18 cellular contexts compared by ENCODE assay signal in genomic region chr6:7803219-7803618, GRCh38.
DNase-seq lines count a peak whose midpoint lies in the region; ATAC-seq lines count a peak whose summit lies in the region.
"Had no signal": no experiment of that assay in that cellular context is flagged by ENCODE, and none has a peak within 500 bp of the region (broad histone marks: within the 10 kb centered on the region; RNA-seq: fewer than 3 reads in every experiment).

No MANE protein-coding gene starts in this region.

- no peaks in the 10 kb centered on the region for H3K4me1 ChIP-seq in naive thymus-derived CD4-positive, alpha-beta T cell (ENCODE audit: control insufficient read depth in 2 of 2, insufficient read depth in 2 of 2, low read length in 2 of 2)
- H3K4me1 ChIP-seq: A549 had no signal

- no peaks in the 10 kb centered on the region for H3K36me3 ChIP-seq in naive thymus-derived CD4-positive, alpha-beta T cell (ENCODE audit: control insufficient read depth in 2 of 3, insufficient read depth in 3 of 3, low read length in 3 of 3)

- intact Hi-C loops in naive thymus-derived CD4-positive, alpha-beta T cell (cut with micrococcal nuclease) = no loop called here
- intact Hi-C loops in posterior vena cava (cut with DNase I) = no loop called here

- POLR2A ChIA-PET in naive thymus-derived CD4-positive, alpha-beta T cell (lab: Charles Lee) = no interaction called here

- peak; percentile 82 to 86 for ATAC-seq in activated T-cell treated with anti-CD3 and anti-CD28 coated beads, Interleukin-2, amount 50 U/mL, for 4 hours
- peak; percentile 20 for ATAC-seq in naive thymus-derived CD4-positive, alpha-beta T cell
- ATAC-seq in GM18909 (IDR thresholded peaks at IDR 0.05; ENCODE audit: poor library complexity, unreplicated experiment) = no peak
- ATAC-seq: A549, Right ventricle myocardium inferior had no signal

- H3K27me3 ChIP-seq in naive thymus-derived CD4-positive, alpha-beta T cell (ENCODE audit: control insufficient read depth in 2 of 2, insufficient read depth in 2 of 2, low read length in 2 of 2) = no peaks in the 10 kb centered on the region

- CTCF ChIA-PET in naive thymus-derived CD4-positive, alpha-beta T cell (lab: Charles Lee) = no interaction called here

- H3K4me1 Mint-ChIP-seq in activated T-cell treated with anti-CD3 and anti-CD28 coated beads, Interleukin-2, amount 50 U/mL, for 4 hours (ENCODE audit: low read depth) = no peaks in the 10 kb centered on the region
- peaks cover 6% of the 10 kb centered on the region for H3K4me1 Mint-ChIP-seq in activated T-cell treated with anti-CD3 and anti-CD28 coated beads, Interleukin-2, amount 50 U/mL, for 24 hours (ENCODE audit: low read depth)
- peaks cover 0 to 3% (median 0%) of the 10 kb centered on the region in 7 donors for H3K4me1 Mint-ChIP-seq in naive thymus-derived CD4-positive, alpha-beta T cell

- H3K9me3 ChIP-seq in naive thymus-derived CD4-positive, alpha-beta T cell (ENCODE audit: control insufficient read depth in 2 of 3, low read length in 3 of 3) = no peaks in the 10 kb centered on the region
- H3K9me3 ChIP-seq: A549, Caco-2 had no signal

- DNase-seq in activated T-cell treated with anti-CD3 and anti-CD28 coated beads, Interleukin-2, amount 50 U/mL, for 4 hours = no peak
- DNase-seq in activated T-cell treated with anti-CD3 and anti-CD28 coated beads, Interleukin-2, amount 50 U/mL, for 24 hours = no peak
- DNase-seq in Daoy (ENCODE audit: low read depth) = peak; percentile 61
- peak; percentile 13 for DNase-seq in NCI-H226
- no peak for DNase-seq in naive thymus-derived CD4-positive, alpha-beta T cell
- no peak for DNase-seq in pons (ENCODE audit: low spot score)
- no peak for DNase-seq in posterior vena cava (ENCODE audit: low spot score)
- DNase-seq: Caco-2; CD4-positive, alpha-beta T cell; GOT3; KG1; NCI-H1417 treated with DMSO at 0.1 percent for 48 hours; NCI-H187 treated with DMSO at 0.1 percent for 48 hours; NCI-H446 treated with DMSO at 0.1 percent for 48 hours; NCI-H774 had no signal

- no peak overlapping the region for H3K4me3 Mint-ChIP-seq in activated T-cell treated with anti-CD3 and anti-CD28 coated beads, Interleukin-2, amount 50 U/mL, for 4 hours
- no peak overlapping the region for H3K4me3 Mint-ChIP-seq in activated T-cell treated with anti-CD3 and anti-CD28 coated beads, Interleukin-2, amount 50 U/mL, for 24 hours
- H3K4me3 Mint-ChIP-seq in naive thymus-derived CD4-positive, alpha-beta T cell = no peak overlapping the region
- H3K4me3 Mint-ChIP-seq: CD4-positive, alpha-beta T cell had no signal

- no peaks in the 10 kb centered on the region for H3K9me3 Mint-ChIP-seq in activated T-cell treated with anti-CD3 and anti-CD28 coated beads, Interleukin-2, amount 50 U/mL, for 4 hours
- no peaks in the 10 kb centered on the region for H3K9me3 Mint-ChIP-seq in activated T-cell treated with anti-CD3 and anti-CD28 coated beads, Interleukin-2, amount 50 U/mL, for 24 hours
- H3K9me3 Mint-ChIP-seq in naive thymus-derived CD4-positive, alpha-beta T cell = peaks cover 0 to 3% (median 0%) of the 10 kb centered on the region in 11 donors
- H3K9me3 Mint-ChIP-seq: CD4-positive, alpha-beta T cell had no signal

- H3K27ac Mint-ChIP-seq in activated T-cell treated with anti-CD3 and anti-CD28 coated beads, Interleukin-2, amount 50 U/mL, for 24 hours = no peak overlapping the region
- H3K27ac Mint-ChIP-seq in naive thymus-derived CD4-positive, alpha-beta T cell = no peak overlapping the region
- H3K27ac Mint-ChIP-seq: CD4-positive, alpha-beta T cell had no signal

- H3K27me3 Mint-ChIP-seq in activated T-cell treated with anti-CD3 and anti-CD28 coated beads, Interleukin-2, amount 50 U/mL, for 4 hours (ENCODE audit: low read depth) = peaks cover 10% of the 10 kb centered on the region
- H3K27me3 Mint-ChIP-seq in activated T-cell treated with anti-CD3 and anti-CD28 coated beads, Interleukin-2, amount 50 U/mL, for 24 hours = peaks cover 40% of the 10 kb centered on the region
- H3K27me3 Mint-ChIP-seq in naive thymus-derived CD4-positive, alpha-beta T cell = peaks cover 0 to 28% (median 9%) of the 10 kb centered on the region in 5 donors

- no peak overlapping the region for H3K27ac ChIP-seq in naive thymus-derived CD4-positive, alpha-beta T cell (ENCODE audit: low read depth, low read length)
- H3K27ac ChIP-seq: A549 had no signal

- H3K4me3 ChIP-seq in naive thymus-derived CD4-positive, alpha-beta T cell (ENCODE audit: low read length) = no peak overlapping the region
- H3K4me3 ChIP-seq: A549 had no signal

- H3K36me3 Mint-ChIP-seq in activated T-cell treated with anti-CD3 and anti-CD28 coated beads, Interleukin-2, amount 50 U/mL, for 4 hours (ENCODE audit: insufficient read depth) = no peaks in the 10 kb centered on the region
- no peaks in the 10 kb centered on the region for H3K36me3 Mint-ChIP-seq in activated T-cell treated with anti-CD3 and anti-CD28 coated beads, Interleukin-2, amount 50 U/mL, for 24 hours (ENCODE audit: low read depth)
- no peaks in the 10 kb centered on the region for H3K36me3 Mint-ChIP-seq in naive thymus-derived CD4-positive, alpha-beta T cell

Comparison
In these comparisons a context has a peak if more than half of its experiments do, and no peak if none do; other contexts are left out.
1. DNase-seq: peak in Daoy (single experiment) and NCI-H226 (single experiment); none in activated T-cell treated with anti-CD3 and anti-CD28 coated beads, Interleukin-2, amount 50 U/mL, for 4 hours (single experiment), activated T-cell treated with anti-CD3 and anti-CD28 coated beads, Interleukin-2, amount 50 U/mL, for 24 hours (single experiment), naive thymus-derived CD4-positive, alpha-beta T cell (0 of 9), pons (single experiment) and posterior vena cava (single experiment).